ENCODE assay signal across 16 cellular contexts in genomic region chr7:144220531-144220930, GRCh38. TPM values are rescaled to one million over a fixed set of nuclear protein-coding genes. Genes with fewer than 3 reads are reported as not detected.
"Had no signal": no experiment of that assay in that cellular context is flagged by ENCODE, and none has a peak within 500 bp of the region (broad histone marks: within the 10 kb centered on the region; RNA-seq: fewer than 3 reads in every experiment).

No MANE protein-coding gene starts in this region.

RNA-seq across cellular contexts. Expression of gene OR2A42, which starts 18.9 kb away (rescaled TPM):
- total RNA-seq: activated naive CD4-positive, alpha-beta T cell treated with anti-CD3 and anti-CD28 coated beads for 36 hours; activated naive CD4-positive, alpha-beta T cell treated with anti-CD3 and anti-CD28 coated beads, Interleukin-2, amount 50 U/mL, for 72 hours; activated naive CD8-positive, alpha-beta T cell treated with anti-CD3 and anti-CD28 coated beads for 36 hours; activated naive CD8-positive, alpha-beta T cell treated with anti-CD3 and anti-CD28 coated beads, Interleukin-2, amount 10 ng/mL, durations not matched to agents 7 days and 5 days; activated T-cell treated with anti-CD3 and anti-CD28 coated beads, Interleukin-2, amount 50 U/mL, for 4 hours; activated T-cell treated with anti-CD3 and anti-CD28 coated beads, Interleukin-2, amount 50 U/mL, for 72 hours; activated T-helper 1 cell treated with anti-CD3 and anti-CD28 coated beads, Interleukin-12 subunit alpha, Interleukin-12 subunit beta, Interleukin-2, Interleukin-4 antibody, amounts not matched to agents 30 ng/mL and 10 ng/mL and 1 ng/mL, durations not matched to agents 14 hours and 24 hours and 36 hours; activated T-helper 17 cell treated with anti-CD3 and anti-CD28 coated beads, Interleukin-2, amount 50 U/mL, for 72 hours; ascending aorta; astrocyte; body of pancreas; bronchial epithelial cell; cardiac muscle cell; cardiac septum had no signal
- polyA plus RNA-seq: cardiac muscle cell had no signal

RNA-seq across cellular contexts. Expression of gene CTAGE4, which starts 37.3 kb away (rescaled TPM):
- total RNA-seq: ascending aorta, cardiac muscle cell had no signal
- polyA plus RNA-seq: cardiac muscle cell had no signal

RNA-seq across cellular contexts. Expression of gene OR2A7, which starts 44.1 kb away (rescaled TPM):
- total RNA-seq: cardiac septum had no signal
- polyA plus RNA-seq: cardiac muscle cell had no signal

RNA-seq across cellular contexts. Expression of gene CTAGE8, which starts 48.6 kb away (rescaled TPM):
- total RNA-seq: ascending aorta, cardiac muscle cell, cardiac septum, cerebellum had no signal
- polyA plus RNA-seq: aorta, cardiac muscle cell had no signal
